23 cellular contexts compared by ENCODE assay signal in the genomic region with DNA sequence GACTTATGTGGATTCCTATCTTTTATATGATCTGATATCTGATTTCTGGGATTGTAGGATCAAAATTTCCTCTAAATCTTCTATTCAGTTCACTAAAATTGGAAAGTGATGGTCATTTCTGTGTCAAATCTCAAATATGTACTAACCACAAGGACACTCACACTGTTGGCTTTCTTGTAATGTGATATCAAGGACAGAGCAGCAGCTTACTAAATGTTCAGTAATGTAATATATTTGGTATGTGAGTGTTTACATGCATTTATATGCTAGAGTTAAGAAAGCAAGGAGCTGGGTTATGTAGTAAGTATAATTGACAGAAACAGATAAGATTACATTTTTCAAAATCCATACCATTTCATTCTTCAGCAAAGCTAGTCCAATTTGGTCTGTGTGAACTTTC. TPM values are rescaled to one million over a fixed set of nuclear protein-coding genes. Genes with fewer than 3 reads are reported as not detected.
DNase-seq lines count a peak whose midpoint lies in the region; ATAC-seq and TF ChIP-seq lines count a peak whose summit lies in the region.
"Had no signal": no experiment of that assay in that cellular context is flagged by ENCODE, and none has a peak within 500 bp of the region (broad histone marks: within the 10 kb centered on the region; RNA-seq: fewer than 3 reads in every experiment).

No MANE protein-coding gene starts in this region.

- peak overlapping the region; percentile 83 for H3K27ac Mint-ChIP-seq in chondrocyte (ENCODE audit: unreplicated experiment)
- H3K27ac Mint-ChIP-seq: activated naive CD4-positive, alpha-beta T cell treated with anti-CD3 and anti-CD28 coated beads for 36 hours; naive thymus-derived CD8-positive, alpha-beta T cell; stimulated activated memory B cell treated with anti-CD40 and anti-IgM and Interleukin-4, amounts not matched to agents 10 μg/mL and 1 μg/mL and 100 μg/mL, for 72 hours had no signal

- POLR2A ChIA-PET in PC-3 (lab: Charles Lee; ENCODE audit: unreplicated experiment): no interaction called here

- peaks cover 30% of the 10 kb centered on the region for H3K4me1 ChIP-seq in PC-3 (ENCODE audit: insufficient read depth, low read length)
- H3K4me1 ChIP-seq: upper lobe of right lung had no signal

- H3K79me2 ChIP-seq in PC-3 (ENCODE audit: low read length): no peaks in the 10 kb centered on the region

- DNase-seq in EL (peak; percentile 85), PC-3 (peak; percentile 84), chondrocyte (ENCODE audit: low spot score) (no peak), non-pigmented ciliary epithelial cell (ENCODE audit: low read depth) (peak; percentile 88)
- no peak for DNase-seq in stimulated activated CD8-positive, alpha-beta memory T cell treated with anti-CD3 and anti-CD28 coated beads, Interleukin-4, amount 100 ng/mL, for 48 hours
- DNase-seq: activated naive CD4-positive, alpha-beta T cell treated with anti-CD3 and anti-CD28 coated beads for 36 hours; C1 segment of cervical spinal cord; central memory CD4-positive, alpha-beta T cell; DMS79; hippocampal formation; Karpas-422; left ventricle myocardium superior; naive thymus-derived CD8-positive, alpha-beta T cell; NCI-H2081 treated with DMSO at 0.1 percent for 48 hours; NK-92 treated with Interleukin-12 subunit alpha and Interleukin-12 subunit beta, amount 100 ng/mL, for 24 hours; retina; stimulated activated CD4-positive, alpha-beta T cell treated with anti-CD3 and anti-CD28 coated beads, Interleukin-4, amount 100 ng/mL, for 4 hours; upper lobe of right lung; WERI-Rb-1 had no signal

- H3K27ac ChIP-seq in PC-3 (ENCODE audit: low read length): no peak overlapping the region; the same call in 1 of the 2 replicates
- H3K27ac ChIP-seq: upper lobe of right lung, WERI-Rb-1 had no signal

- no peaks in the 10 kb centered on the region for H3K27me3 ChIP-seq in PC-3 (ENCODE audit: low read length)
- H3K27me3 ChIP-seq: upper lobe of right lung had no signal

- H3K4me2 ChIP-seq in PC-3 (ENCODE audit: low read length): peak overlapping the region; percentile 46

- peaks cover 20% of the 10 kb centered on the region for H3K4me1 Mint-ChIP-seq in chondrocyte (ENCODE audit: low read depth)
- H3K4me1 Mint-ChIP-seq: stimulated activated memory B cell treated with anti-CD40 and anti-IgM and Interleukin-4, amounts not matched to agents 10 μg/mL and 1 μg/mL and 100 μg/mL, for 72 hours had no signal

- intact Hi-C loops in PC-3 (cut with micrococcal nuclease): no loop called here

- CTCF ChIA-PET in PC-3 (lab: Charles Lee): no interaction called here

- no peaks in the 10 kb centered on the region for H3K9me3 ChIP-seq in PC-3 (ENCODE audit: low read length)
- H3K9me3 ChIP-seq: upper lobe of right lung had no signal

- H3K9me2 ChIP-seq in PC-3 (replicated peaks; ENCODE audit: low read length): no peaks in the 10 kb centered on the region

- no peaks in the 10 kb centered on the region for H3F3A ChIP-seq in PC-3 (ENCODE audit: low read length, unreplicated experiment)

- H3K27me3 Mint-ChIP-seq in chondrocyte (ENCODE audit: low read depth): no peaks in the 10 kb centered on the region
- H3K27me3 Mint-ChIP-seq: naive thymus-derived CD8-positive, alpha-beta T cell; stimulated activated memory B cell treated with anti-CD40 and anti-IgM and Interleukin-4, amounts not matched to agents 10 μg/mL and 1 μg/mL and 100 μg/mL, for 72 hours had no signal

- BruUV-seq in PC-3 (replicated peaks; lab: Mats Ljungman, UMichigan): no TSS peak

- H3K9me3 Mint-ChIP-seq in chondrocyte (ENCODE audit: low read depth): peaks cover 2% of the 10 kb centered on the region
- H3K9me3 Mint-ChIP-seq: activated naive CD4-positive, alpha-beta T cell treated with anti-CD3 and anti-CD28 coated beads for 36 hours; naive thymus-derived CD8-positive, alpha-beta T cell; stimulated activated memory B cell treated with anti-CD40 and anti-IgM and Interleukin-4, amounts not matched to agents 10 μg/mL and 1 μg/mL and 100 μg/mL, for 72 hours had no signal

- H3K36me3 Mint-ChIP-seq in chondrocyte (ENCODE audit: low read depth): peaks cover 5% of the 10 kb centered on the region

- H3K36me3 ChIP-seq in PC-3 (ENCODE audit: low read depth, low read length): peaks cover 29% of the 10 kb centered on the region

- no peak overlapping the region for H3K4me3 ChIP-seq in PC-3 (ENCODE audit: low read length)
- H3K4me3 ChIP-seq: upper lobe of right lung had no signal

- H3K4me3 Mint-ChIP-seq in chondrocyte (ENCODE audit: unreplicated experiment): no peak overlapping the region
- H3K4me3 Mint-ChIP-seq: activated naive CD4-positive, alpha-beta T cell treated with anti-CD3 and anti-CD28 coated beads for 36 hours; naive thymus-derived CD8-positive, alpha-beta T cell; stimulated activated memory B cell treated with anti-CD40 and anti-IgM and Interleukin-4, amounts not matched to agents 10 μg/mL and 1 μg/mL and 100 μg/mL, for 72 hours had no signal

- ATAC-seq in PC-3 (peak; percentile 97), HG02623 (IDR thresholded peaks at IDR 0.05; ENCODE audit: unreplicated experiment) (no peak), GM18511 (IDR thresholded peaks at IDR 0.05; ENCODE audit: unreplicated experiment) (no peak), GM18907 (IDR thresholded peaks at IDR 0.05; ENCODE audit: unreplicated experiment) (no peak)
- ATAC-seq: left ventricle myocardium superior; naive thymus-derived CD8-positive, alpha-beta T cell; stimulated activated memory B cell treated with anti-CD40 and anti-IgM and Interleukin-4, amounts not matched to agents 10 μg/mL and 1 μg/mL and 100 μg/mL, for 72 hours; upper lobe of right lung had no signal

- no peak overlapping the region for H2AFZ ChIP-seq in PC-3 (ENCODE audit: low read length)

- H3K9ac ChIP-seq in PC-3 (ENCODE audit: low read length): no peak overlapping the region

- H4K20me1 ChIP-seq in PC-3 (ENCODE audit: low read length): no peaks in the 10 kb centered on the region

- TF ChIP-seq CTCF in PC-3 (conservative IDR thresholded peaks at IDR 0.05; ENCODE audit: low read depth, low read length): no peak
- TF ChIP-seq CTCF in chondrocyte (IDR thresholded peaks at IDR 0.05): no peak

RNA-seq across cellular contexts. Expression of a gene that starts 16.5 kb away (rescaled TPM):
- total RNA-seq in PC-3 (2014; rRNA removed) (9.1 and 14.6 TPM in 2 replicates), chondrocyte (6.9 to 14.1 TPM (median 7.7 TPM) in 3 replicates)

RNA-seq across cellular contexts. Expression of a gene that starts 16.6 kb away (rescaled TPM):
- total RNA-seq in PC-3 (2014; rRNA removed) (5.6 and 8.9 TPM in 2 replicates), chondrocyte (6.5 to 7.5 TPM (median 7.3 TPM) in 3 replicates)

Comparison
In these comparisons a context has a peak if more than half of its experiments do, and no peak if none do; other contexts are left out.
1. DNase-seq: peak in EL (single experiment), PC-3 (single experiment) and non-pigmented ciliary epithelial cell (single experiment); none in chondrocyte (single experiment) and stimulated activated CD8-positive, alpha-beta memory T cell treated with anti-CD3 and anti-CD28 coated beads, Interleukin-4, amount 100 ng/mL, for 48 hours (single experiment).